Comparison of ENCODE assay signal across 8 cellular contexts in the genomic region with DNA sequence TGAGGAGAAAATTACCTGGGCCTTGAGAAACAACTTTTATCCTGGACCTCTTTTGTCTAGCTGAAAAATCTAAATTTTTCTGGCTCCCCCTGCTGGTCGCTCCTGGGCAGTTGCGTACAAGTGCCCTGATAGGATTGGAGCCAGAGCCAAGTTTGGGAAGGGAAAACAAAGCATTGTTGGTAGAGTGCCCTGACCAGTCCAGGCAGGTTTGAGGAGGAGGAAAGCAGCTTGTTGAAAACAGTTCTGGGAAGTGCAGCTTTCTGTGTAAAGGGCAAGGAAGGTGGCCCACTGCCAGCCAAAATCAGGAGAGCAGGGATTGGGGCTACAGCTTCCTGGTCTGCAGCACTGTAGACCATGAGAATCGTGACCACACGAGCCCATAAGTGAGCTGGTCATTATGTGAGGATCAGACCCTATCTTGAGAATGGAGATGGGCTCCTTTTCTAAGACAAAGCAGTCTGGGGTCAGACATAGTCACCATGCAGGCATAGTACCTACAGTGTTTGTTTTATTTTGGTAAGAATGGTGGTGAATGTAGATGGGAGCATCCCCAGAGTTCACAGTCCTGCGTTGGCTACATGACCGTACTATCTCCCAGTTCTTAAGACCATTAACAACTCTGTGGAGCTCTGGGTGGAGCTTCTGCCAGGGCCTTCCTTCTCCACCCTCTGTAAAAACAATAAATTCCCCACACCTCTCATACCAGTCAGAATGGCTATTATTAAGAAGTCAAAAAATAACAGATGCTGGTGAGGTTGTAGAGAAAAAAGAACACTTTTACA. TPM values are rescaled to one million over a fixed set of nuclear protein-coding genes. Genes with fewer than 3 reads are reported as not detected.
DNase-seq lines count a peak whose midpoint lies in the region; ATAC-seq, FAIRE-seq and TF ChIP-seq lines count a peak whose summit lies in the region.

No MANE protein-coding gene starts in this region.

- H3K4me1 Mint-ChIP-seq in natural killer cell treated with Interleukin-12 subunit alpha and Interleukin-12 subunit beta and Interleukin-15 and Interleukin-18, amount 100 ng/mL, for 72 hours (ENCODE audit: low read depth in 2 of 2), result peaks cover 0 to 2% of the 10 kb centered on the region in 2 donors

- no peak for DNase-seq in BJ (ENCODE audit: low read depth)
- peak in 1 of 2 experiments; percentile 45 for DNase-seq in HL-60 (ENCODE audit: low read depth in 1 of 2, low spot score in 1 of 2)
- DNase-seq in RCC 7860 (ENCODE audit: low spot score), result peak; percentile 29
- DNase-seq in activated effector memory CD4-positive, alpha-beta T cell treated with anti-CD3 and anti-CD28 coated beads, Interleukin-2, amount 50 U/mL, for 16 hours, result peak; percentile 86
- DNase-seq in fibroblast of villous mesenchyme (ENCODE audit: low read depth), result peak; percentile 54
- DNase-seq in natural killer cell treated with Interleukin-12 subunit alpha and Interleukin-12 subunit beta and Interleukin-15 and Interleukin-18, amount 100 ng/mL, for 72 hours (ENCODE audit: low spot score), result peak; percentile 71

- peak in 1 of 2 donors; percentile 12 for ATAC-seq in natural killer cell treated with Interleukin-12 subunit alpha and Interleukin-12 subunit beta and Interleukin-15 and Interleukin-18, amount 100 ng/mL, for 72 hours
- no peak for ATAC-seq in HG02798 (IDR thresholded peaks at IDR 0.05; ENCODE audit: poor library complexity, unreplicated experiment)

- H3K27me3 ChIP-seq in BJ (ENCODE audit: control insufficient read depth, insufficient read depth, low read length) (no peaks in the 10 kb centered on the region), HL-60 (ENCODE audit: insufficient read depth, poor library complexity, severe bottlenecking) (no peaks in the 10 kb centered on the region), subcutaneous abdominal adipose tissue (ENCODE audit: control insufficient read depth in 5 of 5, insufficient read depth in 4 of 5, low read length in 5 of 5) (no peaks in the 10 kb centered on the region)

- POLR2A ChIA-PET in BJ (lab: Charles Lee), result no interaction called here

- H3K27ac ChIP-seq in HL-60 (replicated peaks), result no peak overlapping the region
- H3K27ac ChIP-seq in subcutaneous abdominal adipose tissue (ENCODE audit: low read depth, low read length), result peak overlapping the region; percentile 28

- H3K27me3 Mint-ChIP-seq in natural killer cell treated with Interleukin-12 subunit alpha and Interleukin-12 subunit beta and Interleukin-15 and Interleukin-18, amount 100 ng/mL, for 72 hours, result no peaks in the 10 kb centered on the region

- no peak overlapping the region for H3K4me3 Mint-ChIP-seq in natural killer cell treated with Interleukin-12 subunit alpha and Interleukin-12 subunit beta and Interleukin-15 and Interleukin-18, amount 100 ng/mL, for 72 hours

- H3K36me3 Mint-ChIP-seq in natural killer cell treated with Interleukin-12 subunit alpha and Interleukin-12 subunit beta and Interleukin-15 and Interleukin-18, amount 100 ng/mL, for 72 hours, result no peaks in the 10 kb centered on the region

- CTCF ChIA-PET in BJ (lab: Yijun Ruan, JAX), result interaction anchor here (0.6 to 8.0 kb wide), 26 partner anchors 8 to 1411 kb away, joined by 3 to 143 read pairs (median 4); partner anchors contain the start of genes LIMK2 and PIK3IP1

- no peak overlapping the region for H3K4me3 ChIP-seq in BJ (ENCODE audit: low read depth, low read length)
- no peak overlapping the region for H3K4me3 ChIP-seq in HL-60 (replicated peaks; ENCODE audit: insufficient read depth, low read length)
- H3K4me3 ChIP-seq in fibroblast of villous mesenchyme (ENCODE audit: low read depth, low read length), result no peak overlapping the region
- no peak overlapping the region for H3K4me3 ChIP-seq in subcutaneous abdominal adipose tissue (ENCODE audit: low read depth in 1 of 5, low read length in 5 of 5)

- H3K36me3 ChIP-seq in BJ (ENCODE audit: control insufficient read depth, insufficient read depth, low read length) (no peaks in the 10 kb centered on the region), subcutaneous abdominal adipose tissue (ENCODE audit: control insufficient read depth in 5 of 5, insufficient read depth in 5 of 5, low read length in 5 of 5) (no peaks in the 10 kb centered on the region)

- TF ChIP-seq CTCF in BJ (IDR thresholded peaks at IDR 0.05; ENCODE audit: insufficient read depth, low read depth, low read length), result peak; percentile 90
- peak; percentile 83 for TF ChIP-seq CTCF in HL-60 (IDR thresholded peaks at IDR 0.05; ENCODE audit: insufficient read depth, low read length)
- peak; percentile 87 for TF ChIP-seq CTCF in fibroblast of villous mesenchyme (IDR thresholded peaks at IDR 0.05; ENCODE audit: insufficient read depth, low read depth, low read length)

- FAIRE-seq in RCC 7860 (lab: Jason Lieb, UNC), result no peak

- H3K27ac Mint-ChIP-seq in natural killer cell treated with Interleukin-12 subunit alpha and Interleukin-12 subunit beta and Interleukin-15 and Interleukin-18, amount 100 ng/mL, for 72 hours, result peak overlapping the region in 1 of 2 donors; percentile 11

- H3K9ac ChIP-seq in subcutaneous abdominal adipose tissue (ENCODE audit: low read length in 5 of 5), result no peak overlapping the region

- peaks cover 3% of the 10 kb centered on the region for H3K9me3 Mint-ChIP-seq in natural killer cell treated with Interleukin-12 subunit alpha and Interleukin-12 subunit beta and Interleukin-15 and Interleukin-18, amount 100 ng/mL, for 72 hours

- H3K9me3 ChIP-seq in subcutaneous abdominal adipose tissue (ENCODE audit: control insufficient read depth in 5 of 5, low read length in 5 of 5), result peaks cover 0 to 7% (median 4%) of the 10 kb centered on the region in 5 donors

- peaks cover 3 to 10% (median 6%) of the 10 kb centered on the region in 5 donors for H3K4me1 ChIP-seq in subcutaneous abdominal adipose tissue (ENCODE audit: control insufficient read depth in 5 of 5, insufficient read depth in 5 of 5, low read length in 5 of 5)

RNA-seq across cellular contexts. Expression of gene PIK3IP1, which starts 21.3 kb away (rescaled TPM):
- polyA plus RNA-seq in BJ (2011; rRNA removed), result 8.2 and 11.8 TPM in 2 replicates
- 4.4 and 5.0 TPM in 2 replicates for polyA minus RNA-seq in BJ (2011; rRNA and poly(A)+ RNA removed)
- 11.2 and 18.0 TPM in 2 replicates for total RNA-seq in fibroblast of villous mesenchyme
- total RNA-seq in natural killer cell treated with Interleukin-12 subunit alpha and Interleukin-12 subunit beta and Interleukin-15 and Interleukin-18, amount 100 ng/mL, for 72 hours, result 1 to 10 TPM in 1 of 2 donors, under 1 TPM in 1; 0.74 to 1.0 TPM

RNA-seq across cellular contexts. Expression of gene PATZ1, which starts 32.6 kb away (rescaled TPM):
- 6.2 and 10.1 TPM in 2 replicates for polyA plus RNA-seq in BJ (2011; rRNA removed)
- polyA minus RNA-seq in BJ (2011; rRNA and poly(A)+ RNA removed), result 12.9 and 15.8 TPM in 2 replicates
- 15.1 and 19.0 TPM in 2 replicates for total RNA-seq in fibroblast of villous mesenchyme
- total RNA-seq in natural killer cell treated with Interleukin-12 subunit alpha and Interleukin-12 subunit beta and Interleukin-15 and Interleukin-18, amount 100 ng/mL, for 72 hours, result 10 to 100 TPM; 13.9 to 34.1 TPM
